In the genomic region with DNA sequence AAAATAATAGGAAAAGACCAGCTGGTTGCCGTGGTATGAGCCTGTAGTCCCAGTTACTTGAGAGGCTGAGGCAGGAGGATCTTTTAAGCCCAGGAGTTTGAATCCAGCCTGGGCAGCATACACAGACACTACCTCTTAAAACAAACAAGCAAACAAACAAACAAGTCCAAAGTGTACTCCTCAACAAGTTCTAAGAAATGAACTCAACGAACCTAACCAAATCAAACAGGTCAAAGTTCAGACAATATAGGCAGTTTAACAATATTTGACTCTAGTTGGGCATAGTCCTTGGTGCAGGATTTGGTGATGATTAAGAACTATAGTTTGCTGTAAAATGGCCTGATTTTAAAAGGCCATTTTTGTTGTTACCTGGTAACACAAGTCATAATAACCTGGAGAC, we compare ENCODE assay signal across 38 cellular contexts.
"Had no signal": no experiment of that assay in that cellular context is flagged by ENCODE, and none has a peak within 500 bp of the region (broad histone marks: within the 10 kb centered on the region; RNA-seq: fewer than 3 reads in every experiment).

No MANE protein-coding gene starts in this region.

- H3K4me3 ChIP-seq: ascending aorta, MG63, Peyer's patch, SJSA1 had no signal

- H3K4me1 ChIP-seq: ascending aorta, Peyer's patch, SJSA1 had no signal

- H3K4me1 Mint-ChIP-seq: activated B cell treated with CpG ODN at 0.5 μM for 24 hours; activated naive CD4-positive, alpha-beta T cell treated with anti-CD3 and anti-CD28 coated beads, Interleukin-2, amount 50 U/mL, for 24 hours; activated naive CD8-positive, alpha-beta T cell treated with anti-CD3 and anti-CD28 coated beads, Interleukin-2, amount 10 ng/mL, durations not matched to agents 7 days and 5 days; T-cell had no signal

- H3K27ac ChIP-seq: ascending aorta, Peyer's patch, SJSA1, VCaP had no signal

- H3K27me3 Mint-ChIP-seq: activated naive CD4-positive, alpha-beta T cell treated with anti-CD3 and anti-CD28 coated beads, Interleukin-2, amount 50 U/mL, for 24 hours had no signal

- H3K36me3 ChIP-seq: ascending aorta, MG63, Peyer's patch, SJSA1 had no signal

- H3K27me3 ChIP-seq: ascending aorta, MG63, Peyer's patch, SJSA1 had no signal

- ATAC-seq: activated T-cell treated with anti-CD3 and anti-CD28 coated beads, Interleukin-2, amount 50 U/mL, for 4 hours; PC-3; T-cell had no signal

- DNase-seq: activated B cell treated with CpG ODN at 0.5 μM for 24 hours; activated CD4-positive, alpha-beta memory T cell treated with anti-CD3 and anti-CD28 coated beads for 36 hours; activated CD4-positive, alpha-beta T cell treated with anti-CD3 and anti-CD28 coated beads for 4 hours; activated CD4-positive, alpha-beta T cell treated with anti-CD3 and anti-CD28 coated beads, Interleukin-2, amount 50 U/mL, for 1 hour; activated CD4-positive, CD25-positive, alpha-beta regulatory T cell treated with anti-CD3 and anti-CD28 coated beads, Interleukin-2, amount 50 U/mL, for 72 hours; activated naive CD4-positive, alpha-beta T cell; activated naive CD8-positive, alpha-beta T cell treated with anti-CD3 and anti-CD28 coated beads, Interleukin-2, amount 10 ng/mL, durations not matched to agents 7 days and 5 days; activated T-cell treated with anti-CD3 and anti-CD28 coated beads for 4 hours; activated T-cell treated with anti-CD3 and anti-CD28 coated beads, Interleukin-2, amount 50 U/mL, for 4 hours; amygdala; caudate nucleus; cerebellar nuclear complex; Kasumi-1; KG1; MG63; NCI-H1048; NCI-H1105 treated with DMSO at 0.1 percent for 48 hours; NCI-H1436; NCI-H1694 treated with DMSO at 0.1 percent for 48 hours; NCI-H2029; NCI-H345; NCI-H510A; NCI-H526; NCI-H748 treated with DMSO at 0.1 percent for 48 hours; NK-92 treated with Interleukin-12 subunit alpha and Interleukin-12 subunit beta, amount 100 ng/mL, for 24 hours; PC-3; RPMI8226; SHP77 treated with DMSO at 0.1 percent for 48 hours; SK-N-SH; T-helper 2 cell; T-helper 9 cell had no signal

- H3K4me2 ChIP-seq: SK-N-SH had no signal

- H3K27ac Mint-ChIP-seq: activated B cell treated with CpG ODN at 0.5 μM for 24 hours; activated CD4-positive, alpha-beta memory T cell treated with anti-CD3 and anti-CD28 coated beads for 36 hours; activated naive CD4-positive, alpha-beta T cell treated with anti-CD3 and anti-CD28 coated beads, Interleukin-2, amount 50 U/mL, for 24 hours; activated naive CD8-positive, alpha-beta T cell treated with anti-CD3 and anti-CD28 coated beads, Interleukin-2, amount 10 ng/mL, durations not matched to agents 7 days and 5 days; activated T-helper 1 cell treated with anti-CD3 and anti-CD28 coated beads, Interleukin-12 subunit alpha, Interleukin-12 subunit beta, Interleukin-2, Interleukin-4 antibody, amounts not matched to agents 30 ng/mL and 10 ng/mL and 1 ng/mL, durations not matched to agents 14 hours and 24 hours and 36 hours; T-cell had no signal

- H3K4me3 Mint-ChIP-seq: activated B cell treated with CpG ODN at 0.5 μM for 24 hours; activated CD4-positive, alpha-beta memory T cell treated with anti-CD3 and anti-CD28 coated beads for 36 hours; activated naive CD4-positive, alpha-beta T cell treated with anti-CD3 and anti-CD28 coated beads, Interleukin-2, amount 50 U/mL, for 24 hours; activated naive CD8-positive, alpha-beta T cell treated with anti-CD3 and anti-CD28 coated beads, Interleukin-2, amount 10 ng/mL, durations not matched to agents 7 days and 5 days; activated T-cell treated with anti-CD3 and anti-CD28 coated beads, Interleukin-2, amount 50 U/mL, for 4 hours; activated T-helper 1 cell treated with anti-CD3 and anti-CD28 coated beads, Interleukin-12 subunit alpha, Interleukin-12 subunit beta, Interleukin-2, Interleukin-4 antibody, amounts not matched to agents 30 ng/mL and 10 ng/mL and 1 ng/mL, durations not matched to agents 14 hours and 24 hours and 36 hours; T-cell had no signal

- H3K9me2 ChIP-seq: SK-N-SH had no signal
